Comparison of ENCODE assay signal across 1 cellular context in genomic region chr10:128044961-128045832, GRCh38.
TF ChIP-seq lines count a peak whose summit lies in the region.

No MANE protein-coding gene starts in this region.

TF ChIP-seq in H1, 55 proteins besides CTCF, POLR2A, EP300 and RAD21 (continued from another document):
- no peak for TF ChIP-seq BACH1 (IDR thresholded peaks at IDR 0.05; ENCODE audit: low read length)
- no peak for TF ChIP-seq SIRT6 (IDR thresholded peaks at IDR 0.05; ENCODE audit: low read length)
- no peak for TF ChIP-seq ASH2L (IDR thresholded peaks at IDR 0.05; ENCODE audit: low read length)
- TF ChIP-seq YY1 (IDR thresholded peaks at IDR 0.05; ENCODE audit: low read depth, low read length): no peak
- TF ChIP-seq SIN3A (conservative IDR thresholded peaks at IDR 0.05 in 1 of 2, IDR thresholded peaks at IDR 0.05 in 1 of 2; ENCODE audit: low read depth in 1 of 2, low read length in 2 of 2): no peak
- TF ChIP-seq RNF2 (IDR thresholded peaks at IDR 0.05; ENCODE audit: borderline replicate concordance, low read depth, low read length, missing control alignments, poor library complexity, severe bottlenecking): no peak
- TF ChIP-seq ATF2 (IDR thresholded peaks at IDR 0.05; ENCODE audit: low read length): no peak
- no peak for TF ChIP-seq HDAC2 (IDR thresholded peaks at IDR 0.05; ENCODE audit: borderline replicate concordance in 1 of 2, low read depth in 2 of 2, low read length in 2 of 2)
- no peak for TF ChIP-seq RXRA (IDR thresholded peaks at IDR 0.05; ENCODE audit: insufficient read depth, low read depth, low read length)
- no peak for TF ChIP-seq USF2 (IDR thresholded peaks at IDR 0.05; ENCODE audit: low read length)
